ENCODE assay signal across 8 cellular contexts in genomic region chr11:47400813-47401279, GRCh38. TPM values are rescaled to one million over a fixed set of nuclear protein-coding genes. Genes with fewer than 3 reads are reported as not detected.
DNase-seq lines count a peak whose midpoint lies in the region; ATAC-seq and TF ChIP-seq lines count a peak whose summit lies in the region.

No MANE protein-coding gene starts in this region.

- intact Hi-C loops in Right ventricle myocardium superior (cut with DNase I), result no loop called here

- peak; percentile 83 for ATAC-seq in GM18861 (IDR thresholded peaks at IDR 0.05; ENCODE audit: unreplicated experiment)
- ATAC-seq in HG02678 (IDR thresholded peaks at IDR 0.05; ENCODE audit: unreplicated experiment), result peak; percentile 71
- ATAC-seq in Right ventricle myocardium superior (ENCODE audit: poor library complexity), result peak; percentile 93

- no peak overlapping the region for H3K27ac ChIP-seq in smooth muscle cell (ENCODE audit: low read depth)

- no peaks in the 10 kb centered on the region for H3K79me2 ChIP-seq in smooth muscle cell (ENCODE audit: low read depth)

- no peaks in the 10 kb centered on the region for H3K9me3 ChIP-seq in smooth muscle cell (replicated peaks; ENCODE audit: low read depth)

- H3K4me2 ChIP-seq in smooth muscle cell, result peak overlapping the region; percentile 89

- no peak overlapping the region for H2AFZ ChIP-seq in smooth muscle cell (ENCODE audit: low read depth)

- H3K27me3 ChIP-seq in smooth muscle cell (ENCODE audit: low read depth), result no peaks in the 10 kb centered on the region

- WGBS in smooth muscle cell (ENCODE audit: low lambda C conversion rate), result 26% methylated on average over 8 of the region's 8 CpGs

- no peaks in the 10 kb centered on the region for H3K36me3 ChIP-seq in smooth muscle cell (ENCODE audit: low read depth)

- no peaks in the 10 kb centered on the region for H4K20me1 ChIP-seq in smooth muscle cell (ENCODE audit: low read depth)

- peaks cover 6% of the 10 kb centered on the region for H3F3A ChIP-seq in smooth muscle cell (ENCODE audit: low read depth)

- DNase-seq in RPMI8226 (peak; percentile 25), Right ventricle myocardium superior (peak; percentile 52), smooth muscle cell (lab: John Stamatoyannopoulos, UW; ENCODE audit: unreplicated experiment) (no peak), superior temporal gyrus (ENCODE audit: extremely low spot score) (no peak), putamen (ENCODE audit: low spot score) (no peak), NCI-H1436 (lab: John Stamatoyannopoulos, UW) (no peak)

- no peak overlapping the region for H3K9ac ChIP-seq in smooth muscle cell (ENCODE audit: low read depth)

- H3K4me1 ChIP-seq in smooth muscle cell (ENCODE audit: low read depth), result peaks cover 8% of the 10 kb centered on the region

- TF ChIP-seq CTCF in smooth muscle cell (IDR thresholded peaks at IDR 0.05; ENCODE audit: borderline replicate concordance, insufficient read depth, poor library complexity, severe bottlenecking), result no peak

- H3K4me3 ChIP-seq in smooth muscle cell, result peak overlapping the region; percentile 54

RNA-seq across cellular contexts. Expression of gene SLC39A13, which starts 7.5 kb away (rescaled TPM):
- total RNA-seq in Right ventricle myocardium superior, result 34.5 TPM
- total RNA-seq in smooth muscle cell, result 51.7 and 56.9 TPM in 2 replicates
- 138 and 143 TPM in 2 replicates for polyA plus RNA-seq in smooth muscle cell

RNA-seq across cellular contexts. Expression of gene SPI1, which starts 22.5 kb away (rescaled TPM):
- total RNA-seq in Right ventricle myocardium superior (11.1 TPM), smooth muscle cell (not detected in 2 replicates)
- polyA plus RNA-seq in smooth muscle cell, result not detected in 2 replicates

RNA-seq across cellular contexts. Expression of gene PSMC3, which starts 25.4 kb away (rescaled TPM):
- total RNA-seq in Right ventricle myocardium superior (166 TPM), smooth muscle cell (71.2 and 99.8 TPM in 2 replicates)
- 200 and 211 TPM in 2 replicates for polyA plus RNA-seq in smooth muscle cell

RNA-seq across cellular contexts. Expression of gene RAPSN, which starts 48.1 kb away (rescaled TPM):
- 6.7 TPM for total RNA-seq in Right ventricle myocardium superior
- not detected in 2 replicates for total RNA-seq in smooth muscle cell
- polyA plus RNA-seq in smooth muscle cell, result 0.41 and 0.96 TPM in 2 replicates

RNA-seq across cellular contexts. Expression of gene MYBPC3, which starts 48.3 kb away (rescaled TPM):
- total RNA-seq in Right ventricle myocardium superior (2,568 TPM), smooth muscle cell (not detected in 2 replicates)
- 0.03 and 0.25 TPM in 2 replicates for polyA plus RNA-seq in smooth muscle cell

Comparison
In these comparisons a context has a peak if more than half of its experiments do, and no peak if none do; other contexts are left out.
1. DNase-seq: peak in RPMI8226 (single experiment) and Right ventricle myocardium superior (single experiment); none in smooth muscle cell (single experiment), superior temporal gyrus (single experiment), putamen (single experiment) and NCI-H1436 (single experiment).
2. RNA of gene SPI1, which starts 22.5 kb away (total RNA-seq): 11.1 TPM in Right ventricle myocardium superior (single experiment); not detected in smooth muscle cell; every median in the first group is over 10 times any median in the second.
3. Peak in every context shown above with its lines, with median percentiles within 50 percentile points of each other: ATAC-seq.